9 cellular contexts compared by ENCODE assay signal in genomic region chr14:80213602-80214001, GRCh38. TPM values are rescaled to one million over a fixed set of nuclear protein-coding genes. Genes with fewer than 3 reads are reported as not detected.
DNase-seq lines count a peak whose midpoint lies in the region; ATAC-seq and TF ChIP-seq lines count a peak whose summit lies in the region.
"Had no signal": no experiment of that assay in that cellular context is flagged by ENCODE, and none has a peak within 500 bp of the region (broad histone marks: within the 10 kb centered on the region; RNA-seq: fewer than 3 reads in every experiment).

No MANE protein-coding gene starts in this region.

- H3K4me1 Mint-ChIP-seq in MCF 10A (ENCODE audit: insufficient read depth, unreplicated experiment) (peaks cover 11% of the 10 kb centered on the region), endodermal cell (peaks cover 16% of the 10 kb centered on the region)

- WGBS in endodermal cell (ENCODE audit: insufficient coverage in 1 of 2, insufficient read length in 1 of 2), 2 experiments: 38 to 67% methylated on average over 1 to 4 of the region's 4 CpGs

- ATAC-seq in HG02678 (IDR thresholded peaks at IDR 0.05; ENCODE audit: unreplicated experiment): peak; percentile 68

- CTCF ChIA-PET in MCF 10A (lab: Yijun Ruan, JAX): interaction anchor here (0.5 to 2.3 kb wide), 31 partner anchors 9 to 1255 kb away, joined by 3 to 28 read pairs (median 3); no protein-coding TSS in a partner anchor

- POLR2A ChIA-PET in MCF 10A (lab: Yijun Ruan, JAX): interaction anchor here (1.9 kb wide), 1 partner anchor 375 kb away, joined by 5 read pairs; no protein-coding TSS in a partner anchor

- no peaks in the 10 kb centered on the region for H3K27me3 Mint-ChIP-seq in MCF 10A (ENCODE audit: insufficient read depth, unreplicated experiment)
- peaks cover 26% of the 10 kb centered on the region for H3K27me3 Mint-ChIP-seq in endodermal cell (ENCODE audit: insufficient read depth)
- H3K27me3 Mint-ChIP-seq: dendritic cell treated with granulocyte-macrophage colony-stimulating factor and Interleukin-4, amounts not matched to agents 40 ng/mL and 50 ng/mL, for 4 days had no signal

- H3K9me3 Mint-ChIP-seq in MCF 10A (ENCODE audit: unreplicated experiment): no peaks in the 10 kb centered on the region
- H3K9me3 Mint-ChIP-seq in endodermal cell: no peaks in the 10 kb centered on the region
- H3K9me3 Mint-ChIP-seq: dendritic cell treated with granulocyte-macrophage colony-stimulating factor and Interleukin-4, amounts not matched to agents 40 ng/mL and 50 ng/mL, for 4 days had no signal

- no peak for TF ChIP-seq POLR2A in breast epithelium (IDR thresholded peaks at IDR 0.05)

- H3K36me3 ChIP-seq in breast epithelium (no peaks in the 10 kb centered on the region), endodermal cell (ENCODE audit: control insufficient read depth, insufficient read depth, low read length) (no peaks in the 10 kb centered on the region)

- intact Hi-C loops in MCF 10A (cut with micrococcal nuclease): loop anchor here (1.0 to 2.0 kb wide), 4 partner anchors 151 to 637 kb away; no protein-coding TSS in a partner anchor
- intact Hi-C loops in breast epithelium (cut with DNase I; ENCODE audit: low total_unique reads): no loop called here

- H3K9me3 ChIP-seq in breast epithelium (no peaks in the 10 kb centered on the region), endodermal cell (ENCODE audit: control insufficient read depth, low read length) (no peaks in the 10 kb centered on the region)

- H3K36me3 Mint-ChIP-seq in MCF 10A (ENCODE audit: insufficient read depth, unreplicated experiment): no peaks in the 10 kb centered on the region
- no peaks in the 10 kb centered on the region for H3K36me3 Mint-ChIP-seq in endodermal cell (ENCODE audit: low read depth)

- no peak overlapping the region for H3K4me3 Mint-ChIP-seq in MCF 10A (ENCODE audit: unreplicated experiment)
- H3K4me3 Mint-ChIP-seq in endodermal cell: no peak overlapping the region
- H3K4me3 Mint-ChIP-seq: dendritic cell treated with granulocyte-macrophage colony-stimulating factor and Interleukin-4, amounts not matched to agents 40 ng/mL and 50 ng/mL, for 4 days had no signal

- TF ChIP-seq CTCF in MCF 10A (IDR thresholded peaks at IDR 0.05; ENCODE audit: unreplicated experiment) (peak; percentile 79), breast epithelium (IDR thresholded peaks at IDR 0.05) (no peak), endodermal cell (conservative IDR thresholded peaks at IDR 0.05) (peak; percentile 90)

- no TSS peak for BruUV-seq in MCF 10A (replicated peaks; lab: Mats Ljungman, UMichigan)

- H3K27ac Mint-ChIP-seq in MCF 10A (ENCODE audit: low read depth, unreplicated experiment) (no peak overlapping the region), endodermal cell (no peak overlapping the region)
- H3K27ac Mint-ChIP-seq: dendritic cell treated with granulocyte-macrophage colony-stimulating factor and Interleukin-4, amounts not matched to agents 40 ng/mL and 50 ng/mL, for 4 days had no signal

- H3K27ac ChIP-seq in breast epithelium: no peak overlapping the region
- H3K27ac ChIP-seq in endodermal cell (ENCODE audit: low read depth, low read length): no peak overlapping the region

- H3K4me1 ChIP-seq in breast epithelium (no peaks in the 10 kb centered on the region), endodermal cell (ENCODE audit: control insufficient read depth, insufficient read depth, low read length) (peaks cover 5% of the 10 kb centered on the region)

- no peak overlapping the region for H3K4me3 ChIP-seq in breast epithelium
- no peak overlapping the region for H3K4me3 ChIP-seq in endodermal cell (ENCODE audit: low read length)

- H3K27me3 ChIP-seq in breast epithelium (no peaks in the 10 kb centered on the region), endodermal cell (ENCODE audit: control insufficient read depth, insufficient read depth, low read length, poor library complexity, severe bottlenecking) (peaks cover 11% of the 10 kb centered on the region)

- DNase-seq in MCF 10A (ENCODE audit: unreplicated experiment) (peak; percentile 83), breast epithelium (ENCODE audit: low spot score in 2 of 2) (no peak), NCI-H748 (lab: John Stamatoyannopoulos, UW; ENCODE audit: unreplicated experiment) (peak; percentile 58), endodermal cell (peak; percentile 79), pulmonary artery endothelial cell (ENCODE audit: low read depth, low spot score) (peak; percentile 1), NCI-H2029 treated with DMSO at 0.1 percent for 48 hours (lab: John Stamatoyannopoulos, UW) (no peak)
- DNase-seq in stimulated activated CD4-positive, alpha-beta T cell treated with anti-CD3 and anti-CD28 coated beads, Interleukin-4, amount 100 ng/mL, for 24 hours: no peak

- no peak overlapping the region for H3K9ac ChIP-seq in endodermal cell (ENCODE audit: extremely low read depth, low read length, poor library complexity, severe bottlenecking)

RNA-seq across cellular contexts. Expression of gene DIO2, which starts 2.3 kb away (rescaled TPM):
- total RNA-seq in MCF 10A (2022): 0.07 and 0.26 TPM in 2 replicates
- total RNA-seq in breast epithelium: 1 to 10 TPM; 2.2 to 2.6 (median 2.3) TPM
- under 1 TPM; 0.04 to 0.57 TPM for total RNA-seq in endodermal cell
- polyA plus RNA-seq in endodermal cell (2013, experiment 1 of 2): 0.14 TPM
- 0.21 TPM for polyA plus RNA-seq in endodermal cell (2013, experiment 2 of 2)
- 0.13 and 0.28 TPM in 2 replicates for total RNA-seq in pulmonary artery endothelial cell

Comparison
In these comparisons a context has a peak if more than half of its experiments do, and no peak if none do; other contexts are left out.
1. DNase-seq: peak in MCF 10A (single experiment), NCI-H748 (single experiment), endodermal cell (single experiment) and pulmonary artery endothelial cell (single experiment); none in breast epithelium (0 of 2), stimulated activated CD4-positive, alpha-beta T cell treated with anti-CD3 and anti-CD28 coated beads, Interleukin-4, amount 100 ng/mL, for 24 hours (single experiment) and NCI-H2029 treated with DMSO at 0.1 percent for 48 hours (single experiment).
2. CTCF ChIP-seq: peak in MCF 10A (single experiment) and endodermal cell (single experiment); none in breast epithelium (0 of 3).